ENCODE assay signal across 23 cellular contexts in genomic region chr4:47830263-47831025, GRCh38. TPM values are rescaled to one million over a fixed set of nuclear protein-coding genes. Genes with fewer than 3 reads are reported as not detected.
DNase-seq lines count a peak whose midpoint lies in the region; TF ChIP-seq lines count a peak whose summit lies in the region.
"Had no signal": no experiment of that assay in that cellular context is flagged by ENCODE, and none has a peak within 500 bp of the region (broad histone marks: within the 10 kb centered on the region; RNA-seq: fewer than 3 reads in every experiment).

No MANE protein-coding gene starts in this region.

- H3K27me3 ChIP-seq in right atrium auricular region: no peaks in the 10 kb centered on the region
- H3K27me3 ChIP-seq: uterus had no signal

- DNase-seq in NCI-H2029 (lab: John Stamatoyannopoulos, UW): peak; percentile 2
- no peak for DNase-seq in NCI-H2029 treated with DMSO at 0.1 percent for 48 hours (lab: John Stamatoyannopoulos, UW)
- peak; percentile 34 for DNase-seq in COLO829 (ENCODE audit: low spot score)
- peak; percentile 33 for DNase-seq in SW480 (ENCODE audit: low spot score)
- no peak for DNase-seq in right atrium auricular region (ENCODE audit: low spot score)
- DNase-seq in hypothalamus (lab: John Stamatoyannopoulos, UW): no peak
- DNase-seq in activated CD4-positive, alpha-beta T cell treated with anti-CD3 and anti-CD28 coated beads for 48 hours: no peak
- DNase-seq in stimulated activated CD4-positive, alpha-beta T cell treated with anti-CD3 and anti-CD28 coated beads, Interleukin-12 subunit alpha, Interleukin-12 subunit beta, amount 100 ng/mL, for 4 hours: no peak
- DNase-seq: 8988T; activated CD8-positive, alpha-beta memory T cell treated with anti-CD3 and anti-CD28 coated beads, Interleukin-2, amount 50 U/mL, for 4 hours; dorsolateral prefrontal cortex; GM23248; KG1; MM.1S; NK-92 treated with Interleukin-12 subunit alpha and Interleukin-12 subunit beta, amount 100 ng/mL, for 24 hours; PC-9; posterior cingulate gyrus; sigmoid colon; stimulated activated CD4-positive, alpha-beta T cell treated with anti-CD3 and anti-CD28 coated beads, Interleukin-15, amount 100 ng/mL, for 24 hours; stimulated activated naive B cell treated with anti-CD40 and anti-IgM and Interleukin-4, amounts not matched to agents 10 μg/mL and 1 μg/mL and 100 μg/mL, for 72 hours; SW 1271; uterus had no signal

- H3K4me3 ChIP-seq in right atrium auricular region: peak overlapping the region in 1 of 2 donors; percentile 38
- H3K4me3 ChIP-seq: dorsolateral prefrontal cortex, GM23248, neural progenitor cell, PC-9, sigmoid colon, uterus had no signal

- H3K27ac ChIP-seq in right atrium auricular region: peak overlapping the region; percentile 59 to 76
- H3K27ac ChIP-seq: dorsolateral prefrontal cortex, GM23248, neural progenitor cell, PC-9, sigmoid colon, uterus had no signal

- H3K36me3 ChIP-seq in right atrium auricular region: no peaks in the 10 kb centered on the region
- H3K36me3 ChIP-seq: neural progenitor cell, sigmoid colon, uterus had no signal

- H3K9me3 ChIP-seq in right atrium auricular region: peaks cover 0 to 7% of the 10 kb centered on the region in 2 donors
- H3K9me3 ChIP-seq: sigmoid colon, uterus had no signal

- H3K4me1 ChIP-seq in right atrium auricular region: peaks cover 0 to 28% of the 10 kb centered on the region in 2 donors
- H3K4me1 ChIP-seq: neural progenitor cell, uterus had no signal

- TF ChIP-seq CTCF in right atrium auricular region (IDR thresholded peaks at IDR 0.05): no peak

RNA-seq across cellular contexts. Expression of gene CORIN, which starts 7.4 kb away (rescaled TPM):
- 100 to 1,000 TPM in 1 of 2 donors, 10 to 100 TPM in 1; 42.3 to 180 TPM for total RNA-seq in right atrium auricular region
- total RNA-seq: PC-9 had no signal

Comparison
In these comparisons a context has a peak if more than half of its experiments do, and no peak if none do; other contexts are left out.
1. DNase-seq: peak in NCI-H2029 (single experiment), COLO829 (single experiment) and SW480 (single experiment); none in NCI-H2029 treated with DMSO at 0.1 percent for 48 hours (single experiment), right atrium auricular region (single experiment), hypothalamus (0 of 51), activated CD4-positive, alpha-beta T cell treated with anti-CD3 and anti-CD28 coated beads for 48 hours (single experiment) and stimulated activated CD4-positive, alpha-beta T cell treated with anti-CD3 and anti-CD28 coated beads, Interleukin-12 subunit alpha, Interleukin-12 subunit beta, amount 100 ng/mL, for 4 hours (single experiment).